Comparison of ENCODE assay signal across 22 cellular contexts in the genomic region with DNA sequence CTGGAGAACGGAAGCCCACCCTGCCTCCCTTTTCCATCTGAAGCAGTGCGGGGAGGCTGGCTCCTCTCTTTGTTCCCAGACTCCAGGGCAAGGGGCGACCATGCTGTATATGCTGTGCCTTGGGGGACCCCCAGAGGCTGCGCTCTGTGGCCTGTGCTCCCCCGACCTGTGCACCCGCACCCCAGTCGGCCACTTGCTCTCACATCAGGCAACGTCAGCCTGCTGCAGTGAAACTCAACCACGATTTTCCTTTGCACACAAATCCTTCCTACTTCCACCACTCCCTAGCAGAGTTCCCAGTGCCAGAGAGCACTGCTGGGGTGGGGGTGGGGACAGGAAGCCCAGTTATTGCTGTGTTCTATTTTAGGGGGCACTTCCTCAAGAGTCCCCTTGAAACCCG. TPM values are rescaled to one million over a fixed set of nuclear protein-coding genes. Genes with fewer than 3 reads are reported as not detected.
DNase-seq lines count a peak whose midpoint lies in the region; ATAC-seq and TF ChIP-seq lines count a peak whose summit lies in the region.
"Had no signal": no experiment of that assay in that cellular context is flagged by ENCODE, and none has a peak within 500 bp of the region (broad histone marks: within the 10 kb centered on the region; RNA-seq: fewer than 3 reads in every experiment).

No MANE protein-coding gene starts in this region.

- peaks cover 27% of the 10 kb centered on the region for H3K27me3 ChIP-seq in HUES48 (ENCODE audit: control insufficient read depth, insufficient read depth, low read length)
- H3K27me3 ChIP-seq in iPS-20b (ENCODE audit: insufficient read depth, low read length) = peaks cover 27% of the 10 kb centered on the region
- peaks cover 0 to 26% (median 12%) of the 10 kb centered on the region in 7 donors for H3K27me3 ChIP-seq in spleen (replicated peaks in 1 of 7)
- H3K27me3 ChIP-seq in breast epithelium = peaks cover 0 to 7% of the 10 kb centered on the region in 2 donors
- H3K27me3 ChIP-seq: testis had no signal

- H3K9me3 ChIP-seq in HUES48 (ENCODE audit: control insufficient read depth, insufficient read depth, low read length) (no peaks in the 10 kb centered on the region), iPS-20b (ENCODE audit: insufficient read depth, low read depth, low read length) (no peaks in the 10 kb centered on the region), spleen (no peaks in the 10 kb centered on the region), breast epithelium (no peaks in the 10 kb centered on the region), T-helper 17 cell (ENCODE audit: control insufficient read depth, low read length, poor library complexity, severe bottlenecking) (no peaks in the 10 kb centered on the region)
- H3K9me3 ChIP-seq: testis, uterus had no signal

- WGBS in spleen, 5 donors = 58 to 73% (median 69%) methylated on average over 10 of the region's 10 CpGs

- TF ChIP-seq CTCF in spleen (IDR thresholded peaks at IDR 0.05 in 8 of 11, conservative IDR thresholded peaks at IDR 0.05 in 3 of 11) (no peak), breast epithelium (IDR thresholded peaks at IDR 0.05) (no peak)

- H3K4me3 Mint-ChIP-seq in T-helper 17 cell = no peak overlapping the region
- H3K4me3 Mint-ChIP-seq: CD4-positive, alpha-beta T cell had no signal

- peak; percentile 17 for DNase-seq in UCSD-AML1 (lab: John Stamatoyannopoulos, UW; ENCODE audit: unreplicated experiment)
- DNase-seq in spleen = peak; percentile 28
- DNase-seq in breast epithelium (ENCODE audit: low spot score in 2 of 2) = no peak
- DNase-seq in T-helper 17 cell = no peak
- DNase-seq: activated CD4-positive, alpha-beta T cell treated with anti-CD3 and anti-CD28 coated beads for 4 hours; activated CD8-positive, alpha-beta memory T cell treated with anti-CD3 and anti-CD28 coated beads for 24 hours; activated gamma-delta T cell; CD4-positive, alpha-beta T cell; cerebellar nuclear complex; EL; kidney; NCI-H1436 treated with DMSO at 0.1 percent for 48 hours; NCI-H446; NCI-H82; RPMI8226; stimulated activated naive CD4-positive, alpha-beta T cell treated with Interleukin-2 at 50 U/mL for 16 hours; testis; uterus had no signal

- H3K9ac ChIP-seq in HUES48 (ENCODE audit: low read depth, low read length) (0 out of 2 replicates have a peak overlapping the region, but pooled peaks have one; percentile 5), iPS-20b (ENCODE audit: low read depth, low read length) (peak overlapping the region; percentile 77)

- no peak overlapping the region for H3K27ac Mint-ChIP-seq in T-helper 17 cell
- H3K27ac Mint-ChIP-seq: CD4-positive, alpha-beta T cell had no signal

- intact Hi-C loops in spleen (cut with DNase I; ENCODE audit: low total_unique reads) = no loop called here
- intact Hi-C loops in breast epithelium (cut with DNase I; ENCODE audit: low total_unique reads) = no loop called here

- H3K4me3 ChIP-seq in HUES48 (ENCODE audit: low read depth, low read length) (no peak overlapping the region), iPS-20b (ENCODE audit: low read length) (peak overlapping the region; percentile 40; the same call in 1 of the 2 replicates), spleen (peak overlapping the region in 2 of 8 donors; percentile 12 to 23), breast epithelium (no peak overlapping the region)
- H3K4me3 ChIP-seq: lung, testis, uterus had no signal

- H3K36me3 ChIP-seq in HUES48 (ENCODE audit: control insufficient read depth, insufficient read depth, low read length) (no peaks in the 10 kb centered on the region), iPS-20b (ENCODE audit: insufficient read depth, low read depth, low read length) (no peaks in the 10 kb centered on the region), spleen (peaks cover 0 to 46% (median 5%) of the 10 kb centered on the region in 6 donors), breast epithelium (no peaks in the 10 kb centered on the region)
- H3K36me3 ChIP-seq: uterus had no signal

- TF ChIP-seq POLR2A in spleen (IDR thresholded peaks at IDR 0.05) (no peak), breast epithelium (IDR thresholded peaks at IDR 0.05) (no peak)

- no peak for ATAC-seq in HG02588 (IDR thresholded peaks at IDR 0.05; ENCODE audit: unreplicated experiment)
- ATAC-seq in T-helper 17 cell = no peak

- H3K4me1 Mint-ChIP-seq in T-helper 17 cell = peaks cover 11% of the 10 kb centered on the region

- H3K27ac ChIP-seq in HUES48 (ENCODE audit: low read depth, low read length) = peak overlapping the region; percentile 94
- peak overlapping the region; percentile 82 for H3K27ac ChIP-seq in iPS-20b (ENCODE audit: low read length)
- H3K27ac ChIP-seq in spleen = peak overlapping the region in 1 of 8 donors; percentile 26
- no peak overlapping the region for H3K27ac ChIP-seq in breast epithelium
- H3K27ac ChIP-seq: testis, uterus had no signal

- H3K27me3 Mint-ChIP-seq in T-helper 17 cell = peaks cover 35% of the 10 kb centered on the region

- H3K36me3 Mint-ChIP-seq in T-helper 17 cell (ENCODE audit: low read depth) = peaks cover 12% of the 10 kb centered on the region

- H3K4me1 ChIP-seq in HUES48 (ENCODE audit: control insufficient read depth, insufficient read depth, low read length) = peaks cover 48% of the 10 kb centered on the region
- peaks cover 46% of the 10 kb centered on the region for H3K4me1 ChIP-seq in iPS-20b (ENCODE audit: insufficient read depth, low read length)
- H3K4me1 ChIP-seq in spleen = peaks cover 3 to 21% (median 8%) of the 10 kb centered on the region in 6 donors
- H3K4me1 ChIP-seq in breast epithelium = no peaks in the 10 kb centered on the region

RNA-seq across cellular contexts. Expression of a gene that starts 52.5 kb away (rescaled TPM):
- total RNA-seq in spleen = not detected
- polyA plus RNA-seq in spleen = not detected
- total RNA-seq in breast epithelium = under 1 TPM; 0.15 to 0.33 (median 0.32) TPM
- total RNA-seq in T-helper 17 cell = not detected
- total RNA-seq: CD4-positive, alpha-beta T cell; lung had no signal
- polyA plus RNA-seq: lung had no signal

Comparison
In these comparisons a context has a peak if more than half of its experiments do, and no peak if none do; other contexts are left out.
1. H3K27ac ChIP-seq: peak in HUES48 (single experiment) and iPS-20b (single experiment); none in breast epithelium (0 of 2).
2. DNase-seq: peak in UCSD-AML1 (single experiment) and spleen (single experiment); none in breast epithelium (0 of 2) and T-helper 17 cell (0 of 3).